15 cellular contexts compared by ENCODE assay signal in the genomic region with DNA sequence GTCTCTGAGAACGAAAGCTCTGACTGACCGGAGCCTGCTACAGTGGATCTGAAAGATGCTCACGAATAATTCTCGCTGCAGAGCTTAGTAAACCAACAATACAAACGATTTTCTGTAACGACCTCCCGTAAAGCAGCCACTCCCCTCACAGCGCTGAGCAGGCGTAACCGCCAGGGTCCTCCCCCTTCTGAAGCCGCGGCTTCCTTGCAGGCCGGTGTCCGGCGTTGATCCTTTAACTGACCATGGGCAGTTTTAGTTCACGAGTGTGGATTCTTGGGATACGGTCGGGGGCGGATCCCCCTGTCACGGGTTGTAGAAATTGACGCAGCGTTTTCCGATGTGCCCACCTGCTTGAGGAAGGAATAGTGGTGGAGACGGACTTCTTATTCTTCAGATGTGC.
"Had no signal": no experiment of that assay in that cellular context is flagged by ENCODE, and none has a peak within 500 bp of the region (broad histone marks: within the 10 kb centered on the region; RNA-seq: fewer than 3 reads in every experiment).

No MANE protein-coding gene starts in this region.

- H3K27me3 ChIP-seq: adrenal gland, esophagus squamous epithelium, hepatocyte, sigmoid colon, spleen, stomach, testis, upper lobe of right lung had no signal

- H3K36me3 ChIP-seq: adrenal gland, esophagus squamous epithelium, sigmoid colon, stomach, upper lobe of right lung had no signal

- DNase-seq: activated CD4-positive, alpha-beta T cell treated with anti-CD3 and anti-CD28 coated beads, Interleukin-2, amount 50 U/mL, for 1 hour; activated naive CD4-positive, alpha-beta T cell treated with anti-CD3 and anti-CD28 coated beads for 36 hours; adrenal gland; esophagus squamous epithelium; natural killer cell; sigmoid colon; spleen; stimulated activated CD4-positive, alpha-beta T cell treated with anti-CD3 and anti-CD28 coated beads, Interleukin-1b, Interleukin-23, amount 100 ng/mL, for 48 hours; stomach; testis; upper lobe of right lung had no signal

- ATAC-seq: activated CD4-positive, CD25-positive, alpha-beta regulatory T cell treated with anti-CD3 and anti-CD28 coated beads, Interleukin-2, amount 50 U/mL, for 24 hours; left lobe of liver; natural killer cell had no signal

- H3K36me3 Mint-ChIP-seq: natural killer cell had no signal

- H3K27ac ChIP-seq: adrenal gland, esophagus squamous epithelium, hepatocyte, sigmoid colon, spleen, stomach, testis had no signal

- H3K27ac Mint-ChIP-seq: activated naive CD4-positive, alpha-beta T cell treated with anti-CD3 and anti-CD28 coated beads for 36 hours; activated T-helper 2 cell treated with anti-CD3 and anti-CD28 coated beads, Interferon-gamma antibody, Interleukin-2, Interleukin-4, amounts not matched to agents 10 μg/mL and 5 μg/mL and 100 μg/mL, durations not matched to agents 14 hours and 24 hours and 36 hours had no signal

- H3K4me1 ChIP-seq: sigmoid colon had no signal

- H3K9me3 ChIP-seq: adrenal gland, esophagus squamous epithelium, sigmoid colon, spleen, stomach, testis, upper lobe of right lung had no signal

- H3K9me3 Mint-ChIP-seq: activated naive CD4-positive, alpha-beta T cell treated with anti-CD3 and anti-CD28 coated beads for 36 hours; activated T-helper 2 cell treated with anti-CD3 and anti-CD28 coated beads, Interferon-gamma antibody, Interleukin-2, Interleukin-4, amounts not matched to agents 10 μg/mL and 5 μg/mL and 100 μg/mL, durations not matched to agents 14 hours and 24 hours and 36 hours; natural killer cell had no signal

- H3K4me3 Mint-ChIP-seq: activated naive CD4-positive, alpha-beta T cell treated with anti-CD3 and anti-CD28 coated beads for 36 hours; natural killer cell had no signal

- H3K4me3 ChIP-seq: adrenal gland, esophagus squamous epithelium, hepatocyte, sigmoid colon, spleen, stomach, testis, upper lobe of right lung had no signal
